Comparison of ENCODE assay signal across 13 cellular contexts in genomic region chr20:43799150-43799711, GRCh38.
DNase-seq lines count a peak whose midpoint lies in the region; ATAC-seq, FAIRE-seq and TF ChIP-seq lines count a peak whose summit lies in the region.
"Had no signal": no experiment of that assay in that cellular context is flagged by ENCODE, and none has a peak within 500 bp of the region (broad histone marks: within the 10 kb centered on the region; RNA-seq: fewer than 3 reads in every experiment).

No MANE protein-coding gene starts in this region.

- TF ChIP-seq EP300 in GM12878 (IDR thresholded peaks at IDR 0.05; ENCODE audit: borderline replicate concordance in 1 of 2, control insufficient read depth in 1 of 2, low read depth in 2 of 2, low read length in 2 of 2), result no peak

- no peak for TF ChIP-seq CTCF in GM12878 (IDR thresholded peaks at IDR 0.05 in 2 of 3, conservative IDR thresholded peaks at IDR 0.05 in 1 of 3; ENCODE audit: control insufficient read depth in 2 of 3, extremely low read depth in 1 of 3, insufficient read depth in 1 of 3, low read depth in 3 of 3, low read length in 3 of 3)

- peaks cover 23% of the 10 kb centered on the region for H3K4me1 ChIP-seq in GM12878 (ENCODE audit: control insufficient read depth, insufficient read depth, low read length)

- in situ Hi-C loops in GM12878 (cut with MboI), result no loop called here

- peak overlapping the region; percentile 0; the same call in 1 of the 2 replicates for H3K4me2 ChIP-seq in GM12878 (ENCODE audit: control insufficient read depth, insufficient read depth)

- peaks cover 4% of the 10 kb centered on the region for H3K9me3 ChIP-seq in MG63
- no peaks in the 10 kb centered on the region; the same call in 1 of the 3 replicates for H3K9me3 ChIP-seq in GM12878 (replicated peaks; ENCODE audit: control insufficient read depth, insufficient read depth, low read length)
- H3K9me3 ChIP-seq: ovary had no signal

- peak; percentile 58 for ATAC-seq in activated CD8-positive, alpha-beta memory T cell treated with anti-CD3 and anti-CD28 coated beads, Interleukin-2, amount 10 ng/mL, durations not matched to agents 7 days and 5 days
- ATAC-seq in GM12878 (peak; percentile 88), HG02938 (IDR thresholded peaks at IDR 0.05; ENCODE audit: unreplicated experiment) (no peak)
- ATAC-seq in stimulated activated effector memory CD8-positive, alpha-beta T cell treated with anti-CD3 and anti-CD28 coated beads, Interleukin-12 subunit alpha, Interleukin-12 subunit beta, amount 100 ng/mL, for 72 hours, result peak; percentile 37
- ATAC-seq: gastroesophageal sphincter had no signal

- H3K27ac Mint-ChIP-seq in activated CD8-positive, alpha-beta memory T cell treated with anti-CD3 and anti-CD28 coated beads, Interleukin-2, amount 10 ng/mL, durations not matched to agents 7 days and 5 days, result peak overlapping the region; percentile 62
- H3K27ac Mint-ChIP-seq in stimulated activated effector memory CD8-positive, alpha-beta T cell treated with anti-CD3 and anti-CD28 coated beads, Interleukin-12 subunit alpha, Interleukin-12 subunit beta, amount 100 ng/mL, for 72 hours, result peak overlapping the region; percentile 69

- BruUV-seq in GM12878 (replicated peaks; lab: Mats Ljungman, UMichigan), result no TSS peak

- SMC1A ChIA-PET in GM12878 (lab: Charles Lee; ENCODE audit: uncharacterized antibody, unreplicated experiment), result interaction anchor here (0.6 to 2.1 kb wide), 9 partner anchors 9 to 78 kb away, joined by 3 to 10 read pairs (median 5); no protein-coding TSS in a partner anchor

- H3K4me3 ChIP-seq in MG63 (no peak overlapping the region), GM12878 (no peak overlapping the region)
- H3K4me3 ChIP-seq: gastroesophageal sphincter, ovary had no signal

- intact Hi-C loops in GM12878 (cut with micrococcal nuclease; ENCODE audit: unreplicated experiment), result no loop called here

- H3K36me3 ChIP-seq in MG63, result no peaks in the 10 kb centered on the region
- no peaks in the 10 kb centered on the region for H3K36me3 ChIP-seq in GM12878 (ENCODE audit: control insufficient read depth in 2 of 2, insufficient read depth in 2 of 2, low read length in 1 of 2)
- H3K36me3 ChIP-seq: gastroesophageal sphincter, ovary had no signal

- POLR2A ChIA-PET in GM12878 (lab: Charles Lee), result interaction anchor here (0.7 kb wide), 2 partner anchors 9 to 197 kb away, joined by 3 to 8 read pairs; no protein-coding TSS in a partner anchor

- FAIRE-seq in GM12878 (lab: Jason Lieb, UNC), result peak; percentile 27

- no peaks in the 10 kb centered on the region for H4K20me1 ChIP-seq in GM12878 (ENCODE audit: control insufficient read depth, insufficient read depth)

- no peak for DNase-seq in activated CD8-positive, alpha-beta memory T cell treated with anti-CD3 and anti-CD28 coated beads, Interleukin-2, amount 10 ng/mL, durations not matched to agents 7 days and 5 days
- DNase-seq in activated CD8-positive, alpha-beta memory T cell treated with anti-CD3 and anti-CD28 coated beads, Interleukin-2, amount 50 U/mL, for 4 hours, result no peak
- DNase-seq in MG63, result peak; percentile 15
- DNase-seq in GM12878 (ENCODE audit: low read depth, low spot score), result no peak
- DNase-seq in stimulated activated effector memory CD8-positive, alpha-beta T cell treated with anti-CD3 and anti-CD28 coated beads, Interleukin-12 subunit alpha, Interleukin-12 subunit beta, amount 100 ng/mL, for 72 hours (ENCODE audit: low spot score in 2 of 2), result no peak
- no peak for DNase-seq in stimulated activated CD4-positive, alpha-beta T cell treated with anti-CD3 and anti-CD28 coated beads, Interleukin-2, amount 100 ng/mL, for 48 hours
- no peak for DNase-seq in NCI-H187 treated with DMSO at 0.1 percent for 48 hours (lab: John Stamatoyannopoulos, UW)
- DNase-seq: activated T-cell treated with anti-CD3 and anti-CD28 coated beads, Interleukin-2, amount 50 U/mL, for 72 hours; NCI-H1694; ovary; stimulated activated CD4-positive, alpha-beta T cell treated with anti-CD3 and anti-CD28 coated beads, Interleukin-4, amount 100 ng/mL, for 1 hour had no signal

- TF ChIP-seq POLR2A in GM12878 (IDR thresholded peaks at IDR 0.05; ENCODE audit: low read depth, low read length), result no peak

- H3K4me3 Mint-ChIP-seq in activated CD8-positive, alpha-beta memory T cell treated with anti-CD3 and anti-CD28 coated beads, Interleukin-2, amount 10 ng/mL, durations not matched to agents 7 days and 5 days, result no peak overlapping the region
- no peak overlapping the region for H3K4me3 Mint-ChIP-seq in stimulated activated effector memory CD8-positive, alpha-beta T cell treated with anti-CD3 and anti-CD28 coated beads, Interleukin-12 subunit alpha, Interleukin-12 subunit beta, amount 100 ng/mL, for 72 hours
- H3K4me3 Mint-ChIP-seq: activated T-cell treated with anti-CD3 and anti-CD28 coated beads, Interleukin-2, amount 50 U/mL, for 72 hours had no signal

- no peaks in the 10 kb centered on the region for H3K79me2 ChIP-seq in GM12878 (ENCODE audit: control insufficient read depth, insufficient read depth, low read length)

- H3K9me3 Mint-ChIP-seq in activated CD8-positive, alpha-beta memory T cell treated with anti-CD3 and anti-CD28 coated beads, Interleukin-2, amount 10 ng/mL, durations not matched to agents 7 days and 5 days (ENCODE audit: low read depth), result peaks cover 11% of the 10 kb centered on the region
- peaks cover 4% of the 10 kb centered on the region for H3K9me3 Mint-ChIP-seq in stimulated activated effector memory CD8-positive, alpha-beta T cell treated with anti-CD3 and anti-CD28 coated beads, Interleukin-12 subunit alpha, Interleukin-12 subunit beta, amount 100 ng/mL, for 72 hours

- H3K27me3 Mint-ChIP-seq in activated CD8-positive, alpha-beta memory T cell treated with anti-CD3 and anti-CD28 coated beads, Interleukin-2, amount 10 ng/mL, durations not matched to agents 7 days and 5 days, result peaks cover 7% of the 10 kb centered on the region

- RAD21 ChIA-PET in GM12878 (lab: Charles Lee; ENCODE audit: unreplicated experiment), result interaction anchor here (1.7 kb wide), 3 partner anchors 11 to 47 kb away, joined by 4 to 12 read pairs (median 7); no protein-coding TSS in a partner anchor

- H3K4me1 Mint-ChIP-seq in activated CD8-positive, alpha-beta memory T cell treated with anti-CD3 and anti-CD28 coated beads, Interleukin-2, amount 10 ng/mL, durations not matched to agents 7 days and 5 days, result peaks cover 19% of the 10 kb centered on the region
- H3K4me1 Mint-ChIP-seq in stimulated activated effector memory CD8-positive, alpha-beta T cell treated with anti-CD3 and anti-CD28 coated beads, Interleukin-12 subunit alpha, Interleukin-12 subunit beta, amount 100 ng/mL, for 72 hours, result peaks cover 14% of the 10 kb centered on the region

- H3K9ac ChIP-seq in GM12878 (ENCODE audit: control insufficient read depth, insufficient read depth, low read length), result no peak overlapping the region

- WGBS in GM12878 (ENCODE audit: insufficient coverage, insufficient replicate concordance, low lambda C conversion rate, missing lambda C conversion rate), result 8% methylated on average over 11 of the region's 11 CpGs

- H3K36me3 Mint-ChIP-seq in activated CD8-positive, alpha-beta memory T cell treated with anti-CD3 and anti-CD28 coated beads, Interleukin-2, amount 10 ng/mL, durations not matched to agents 7 days and 5 days, result peaks cover 2% of the 10 kb centered on the region
- no peaks in the 10 kb centered on the region for H3K36me3 Mint-ChIP-seq in stimulated activated effector memory CD8-positive, alpha-beta T cell treated with anti-CD3 and anti-CD28 coated beads, Interleukin-12 subunit alpha, Interleukin-12 subunit beta, amount 100 ng/mL, for 72 hours

- peak overlapping the region; percentile 7; the same call in 1 of the 2 replicates for H3K27ac ChIP-seq in GM12878 (ENCODE audit: control insufficient read depth, insufficient read depth)
- H3K27ac ChIP-seq: gastroesophageal sphincter, ovary had no signal

- CTCF ChIA-PET in activated CD8-positive, alpha-beta memory T cell treated with anti-CD3 and anti-CD28 coated beads, Interleukin-2, amount 10 ng/mL, durations not matched to agents 7 days and 5 days (lab: Charles Lee), result interaction anchor here (0.6 to 1.0 kb wide), 4 partner anchors 17 to 49 kb away, joined by 3 to 4 read pairs (median 3); no protein-coding TSS in a partner anchor
- CTCF ChIA-PET in GM12878 (lab: Yijun Ruan, JAX), result interaction anchor here (0.7 to 1.7 kb wide), 5 partner anchors 11 to 49 kb away, joined by 4 to 5 read pairs (median 4); no protein-coding TSS in a partner anchor

- H3K27me3 ChIP-seq in MG63 (no peaks in the 10 kb centered on the region), GM12878 (replicated peaks in 1 of 2; ENCODE audit: control insufficient read depth in 2 of 2, insufficient read depth in 2 of 2, low read length in 1 of 2) (no peaks in the 10 kb centered on the region)
- H3K27me3 ChIP-seq: gastroesophageal sphincter, ovary had no signal

- H2AFZ ChIP-seq in GM12878 (ENCODE audit: control insufficient read depth, low read depth, low read length), result peak overlapping the region; percentile 20; the same call in 1 of the 2 replicates

- no peak for TF ChIP-seq RAD21 in GM12878 (IDR thresholded peaks at IDR 0.05; ENCODE audit: insufficient read depth, low read depth, low read length)

TF ChIP-seq in GM12878, 131 proteins besides CTCF, POLR2A, EP300 and RAD21 (continues in another document):
- peak in 1 of 2 experiments; percentile 47; a peak in 1 of 4 replicates for TF ChIP-seq ETV6 (conservative IDR thresholded peaks at IDR 0.05 in 1 of 2, IDR thresholded peaks at IDR 0.05 in 1 of 2; ENCODE audit: borderline replicate concordance in 1 of 2, low read depth in 1 of 2)
- no peak for TF ChIP-seq CREB1 (IDR thresholded peaks at IDR 0.05; ENCODE audit: low read depth)
